8 cellular contexts compared by ENCODE assay signal in genomic region chr4:75630932-75631320, GRCh38. TPM values are rescaled to one million over a fixed set of nuclear protein-coding genes. Genes with fewer than 3 reads are reported as not detected.
A peak's percentile ranks its signal among the peaks of the same experiment; 100 is the strongest.
DNase-seq lines count a peak whose midpoint lies in the region; ATAC-seq and TF ChIP-seq lines count a peak whose summit lies in the region.

No MANE protein-coding gene starts in this region.

- peaks cover 1% of the 10 kb centered on the region for H3K27me3 Mint-ChIP-seq in endothelial cell (ENCODE audit: unreplicated experiment)
- H3K27me3 Mint-ChIP-seq in natural killer cell treated with Interleukin-12 subunit alpha and Interleukin-12 subunit beta and Interleukin-15 and Interleukin-18, amount 100 ng/mL, for 72 hours, result peaks cover 0 to 1% of the 10 kb centered on the region in 2 donors

- peaks cover 4% of the 10 kb centered on the region for H3K4me1 Mint-ChIP-seq in endothelial cell (ENCODE audit: unreplicated experiment)
- peaks cover 7 to 9% of the 10 kb centered on the region in 2 donors for H3K4me1 Mint-ChIP-seq in natural killer cell treated with Interleukin-12 subunit alpha and Interleukin-12 subunit beta and Interleukin-15 and Interleukin-18, amount 100 ng/mL, for 72 hours (ENCODE audit: low read depth in 2 of 2)

- peak overlapping the region; percentile 71 for H3K27ac Mint-ChIP-seq in endothelial cell (ENCODE audit: unreplicated experiment)
- H3K27ac Mint-ChIP-seq in natural killer cell treated with Interleukin-12 subunit alpha and Interleukin-12 subunit beta and Interleukin-15 and Interleukin-18, amount 100 ng/mL, for 72 hours, result peak overlapping the region in 1 of 2 donors; percentile 63

- H3K4me3 ChIP-seq in AG09309 (ENCODE audit: control insufficient read depth, low read depth, low read length) (peak overlapping the region; percentile 47), OCI-LY3 (ENCODE audit: low read length) (peak overlapping the region; percentile 97), PC-9 (no peak overlapping the region)

- H4K20me1 ChIP-seq in OCI-LY3 (ENCODE audit: insufficient read depth, low read length), result no peaks in the 10 kb centered on the region
- H4K20me1 ChIP-seq in PC-9 (ENCODE audit: insufficient read depth), result no peaks in the 10 kb centered on the region

- H3K36me3 ChIP-seq in OCI-LY3 (replicated peaks; ENCODE audit: low read depth, low read length), result no peaks in the 10 kb centered on the region
- no peaks in the 10 kb centered on the region for H3K36me3 ChIP-seq in PC-9 (ENCODE audit: low read depth)

- no peak for DNase-seq in AG09309 (ENCODE audit: low read depth)
- no peak for DNase-seq in endothelial cell (ENCODE audit: low spot score)
- no peak for DNase-seq in natural killer cell treated with Interleukin-12 subunit alpha and Interleukin-12 subunit beta and Interleukin-15 and Interleukin-18, amount 100 ng/mL, for 72 hours (ENCODE audit: low spot score)
- DNase-seq in foreskin keratinocyte, result no peak
- DNase-seq in PC-9, result no peak
- DNase-seq in activated CD4-positive, alpha-beta T cell treated with anti-CD3 and anti-CD28 coated beads for 48 hours, result no peak
- DNase-seq in stimulated activated CD4-positive, alpha-beta T cell treated with anti-CD3 and anti-CD28 coated beads, Interleukin-2, amount 100 ng/mL, for 24 hours, result no peak

- CTCF ChIA-PET in PC-9 (lab: Charles Lee), result no interaction called here

- H3K4me2 ChIP-seq in OCI-LY3 (ENCODE audit: low read length) (peak overlapping the region; percentile 90), PC-9 (no peak overlapping the region)

- peak overlapping the region; percentile 59 for H3K9ac ChIP-seq in OCI-LY3 (ENCODE audit: low read length)

- no TSS peak for BruUV-seq in PC-9 (replicated peaks; lab: Mats Ljungman, UMichigan)

- no peak for ATAC-seq in natural killer cell treated with Interleukin-12 subunit alpha and Interleukin-12 subunit beta and Interleukin-15 and Interleukin-18, amount 100 ng/mL, for 72 hours
- no peak for ATAC-seq in foreskin keratinocyte

- H2AFZ ChIP-seq in OCI-LY3 (ENCODE audit: low read depth, low read length), result peak overlapping the region; percentile 98
- H2AFZ ChIP-seq in PC-9, result no peak overlapping the region

- intact Hi-C loops in PC-9 (cut with micrococcal nuclease; ENCODE audit: unreplicated experiment), result no loop called here

- H3K9me3 ChIP-seq in OCI-LY3 (ENCODE audit: insufficient read depth, low read length) (no peaks in the 10 kb centered on the region), PC-9 (ENCODE audit: insufficient read depth, low read depth) (no peaks in the 10 kb centered on the region)

- H3K79me2 ChIP-seq in OCI-LY3 (ENCODE audit: low read length), result no peaks in the 10 kb centered on the region
- H3K79me2 ChIP-seq in PC-9 (ENCODE audit: low read depth), result no peaks in the 10 kb centered on the region

- TF ChIP-seq CTCF in AG09309 (IDR thresholded peaks at IDR 0.05; ENCODE audit: control insufficient read depth, insufficient read depth, low read depth, low read length, missing control alignments), result no peak
- TF ChIP-seq CTCF in OCI-LY3 (IDR thresholded peaks at IDR 0.05; ENCODE audit: low read depth, low read length), result no peak
- TF ChIP-seq CTCF in endothelial cell (IDR thresholded peaks at IDR 0.05; ENCODE audit: unreplicated experiment), result no peak
- no peak for TF ChIP-seq CTCF in foreskin keratinocyte (conservative IDR thresholded peaks at IDR 0.05)
- TF ChIP-seq CTCF in PC-9 (conservative IDR thresholded peaks at IDR 0.05), result no peak

- H3K4me1 ChIP-seq in OCI-LY3 (ENCODE audit: low read length) (peaks cover 10% of the 10 kb centered on the region), foreskin keratinocyte (no peaks in the 10 kb centered on the region), PC-9 (replicated peaks; ENCODE audit: insufficient read depth) (no peaks in the 10 kb centered on the region)

- H3K9me2 ChIP-seq in PC-9 (ENCODE audit: insufficient read depth), result no peaks in the 10 kb centered on the region

- H3K27me3 ChIP-seq in OCI-LY3 (ENCODE audit: low read depth, low read length), result no peaks in the 10 kb centered on the region
- H3K27me3 ChIP-seq in foreskin keratinocyte, result no peaks in the 10 kb centered on the region
- no peaks in the 10 kb centered on the region for H3K27me3 ChIP-seq in PC-9 (ENCODE audit: insufficient read depth, low read depth)

- peak overlapping the region; percentile 95 for H3K4me3 Mint-ChIP-seq in endothelial cell (ENCODE audit: unreplicated experiment)
- H3K4me3 Mint-ChIP-seq in natural killer cell treated with Interleukin-12 subunit alpha and Interleukin-12 subunit beta and Interleukin-15 and Interleukin-18, amount 100 ng/mL, for 72 hours, result peak overlapping the region; percentile 94

- H3K27ac ChIP-seq in OCI-LY3 (ENCODE audit: low read length), result no peak overlapping the region
- H3K27ac ChIP-seq in foreskin keratinocyte, result no peak overlapping the region
- H3K27ac ChIP-seq in PC-9, result no peak overlapping the region

- no peaks in the 10 kb centered on the region for H3K36me3 Mint-ChIP-seq in endothelial cell (ENCODE audit: low read depth, unreplicated experiment)
- no peaks in the 10 kb centered on the region for H3K36me3 Mint-ChIP-seq in natural killer cell treated with Interleukin-12 subunit alpha and Interleukin-12 subunit beta and Interleukin-15 and Interleukin-18, amount 100 ng/mL, for 72 hours

- H3K9me3 Mint-ChIP-seq in endothelial cell (ENCODE audit: unreplicated experiment), result no peaks in the 10 kb centered on the region
- no peaks in the 10 kb centered on the region for H3K9me3 Mint-ChIP-seq in natural killer cell treated with Interleukin-12 subunit alpha and Interleukin-12 subunit beta and Interleukin-15 and Interleukin-18, amount 100 ng/mL, for 72 hours

- H3F3A ChIP-seq in PC-9 (ENCODE audit: insufficient read depth, low read depth), result no peaks in the 10 kb centered on the region

- POLR2A ChIA-PET in PC-9 (lab: Charles Lee; ENCODE audit: unreplicated experiment), result no interaction called here

RNA-seq across cellular contexts. Expression of gene CDKL2, which starts 0.6 kb away (rescaled TPM):
- total RNA-seq in endothelial cell (ENCODE audit: unreplicated experiment) (0.82 TPM), foreskin keratinocyte (1.3 and 1.7 TPM in 2 replicates), PC-9 (2021) (0.38 and 0.46 TPM in 2 replicates)
- total RNA-seq in natural killer cell treated with Interleukin-12 subunit alpha and Interleukin-12 subunit beta and Interleukin-15 and Interleukin-18, amount 100 ng/mL, for 72 hours, result under 1 TPM; 0.14 to 0.36 TPM
- polyA plus RNA-seq in foreskin keratinocyte, result 0.20 and 0.21 TPM in 2 replicates

RNA-seq across cellular contexts. Expression of gene G3BP2, which starts 42.3 kb away (rescaled TPM):
- total RNA-seq in endothelial cell (ENCODE audit: unreplicated experiment) (209 TPM), foreskin keratinocyte (136 and 138 TPM in 2 replicates), PC-9 (2021) (102 and 105 TPM in 2 replicates)
- total RNA-seq in natural killer cell treated with Interleukin-12 subunit alpha and Interleukin-12 subunit beta and Interleukin-15 and Interleukin-18, amount 100 ng/mL, for 72 hours, result 100 to 1,000 TPM; 107 to 159 TPM
- 29.9 and 36.2 TPM in 2 replicates for polyA plus RNA-seq in foreskin keratinocyte
